Comparison of ENCODE assay signal across 15 cellular contexts in genomic region chr1:229756666-229757065, GRCh38.
DNase-seq lines count a peak whose midpoint lies in the region; ATAC-seq and TF ChIP-seq lines count a peak whose summit lies in the region.
"Had no signal": no experiment of that assay in that cellular context is flagged by ENCODE, and none has a peak within 500 bp of the region (broad histone marks: within the 10 kb centered on the region; RNA-seq: fewer than 3 reads in every experiment).

No MANE protein-coding gene starts in this region.

- no peak for ATAC-seq in GM18505 (IDR thresholded peaks at IDR 0.05; ENCODE audit: unreplicated experiment)
- ATAC-seq: heart left ventricle, pancreas had no signal

- intact Hi-C loops in head of caudate nucleus (cut with DNase I), result no loop called here

- no peak overlapping the region for H3K4me3 ChIP-seq in astrocyte of the spinal cord (ENCODE audit: low read depth, low read length)
- H3K4me3 ChIP-seq: colonic mucosa, heart left ventricle, pancreas had no signal

- in situ Hi-C loops in astrocyte of the spinal cord (cut with HindIII; ENCODE audit: low sequenced_read_pairs), result no loop called here

- TF ChIP-seq CTCF in astrocyte of the spinal cord (IDR thresholded peaks at IDR 0.05; ENCODE audit: low read depth, low read length), result no peak

- DNase-seq in AG08396 (ENCODE audit: low spot score), result peak; percentile 39
- DNase-seq in HPDE6-E6E7 (ENCODE audit: extremely low spot score), result peak; percentile 22
- peak; percentile 75 for DNase-seq in astrocyte of the spinal cord (ENCODE audit: low read depth, low spot score)
- peak; percentile 81 for DNase-seq in iris pigment epithelial cell (ENCODE audit: low read depth)
- no peak for DNase-seq in head of caudate nucleus
- no peak for DNase-seq in HuH-7 (ENCODE audit: low spot score)
- DNase-seq in effector CD8-positive, alpha-beta T cell (lab: John Stamatoyannopoulos, UW), result no peak
- DNase-seq: activated naive CD8-positive, alpha-beta T cell treated with anti-CD3 and anti-CD28 coated beads, Interleukin-2, amount 10 ng/mL, durations not matched to agents 7 days and 5 days; colonic mucosa; heart left ventricle; KBM-7; NCI-H1930; NCI-H774; pancreas had no signal

- TF ChIP-seq POLR2A in GM18505 (IDR thresholded peaks at IDR 0.05; ENCODE audit: borderline replicate concordance, extremely low read depth, insufficient read depth, insufficient read length), result no peak

Comparison
In these comparisons a context has a peak if more than half of its experiments do, and no peak if none do; other contexts are left out.
1. DNase-seq: peak in AG08396 (single experiment), HPDE6-E6E7 (single experiment), astrocyte of the spinal cord (single experiment) and iris pigment epithelial cell (single experiment); none in head of caudate nucleus (0 of 42), HuH-7 (single experiment) and effector CD8-positive, alpha-beta T cell (single experiment).